In genomic region chr11:76702378-76703128, GRCh38 we compare ENCODE assay signal across 1 cellular context.
A peak's percentile ranks its signal among the peaks of the same experiment; 100 is the strongest.
TF ChIP-seq lines count a peak whose summit lies in the region.

No MANE protein-coding gene starts in this region.

TF ChIP-seq in K562, 482 proteins besides CTCF, POLR2A, EP300 and RAD21 (continued from another document):
- TF ChIP-seq ZNF57 (CRISPR knock-in tag; IDR thresholded peaks at IDR 0.05) (no peak), RCOR1 (IDR thresholded peaks at IDR 0.05; ENCODE audit: borderline replicate concordance in 1 of 2, low read depth in 2 of 2, low read length in 2 of 2) (peak; percentile 82 to 96; a peak in 3 of 4 replicates), ZBED1 (IDR thresholded peaks at IDR 0.05) (peak; percentile 73; the same call in 1 of the 2 replicates), MTA1 (IDR thresholded peaks at IDR 0.05; ENCODE audit: borderline replicate concordance) (peak; percentile 92), JUND (IDR thresholded peaks at IDR 0.05; ENCODE audit: borderline replicate concordance, low read depth, low read length) (peak; percentile 96), JUND (tag; IDR thresholded peaks at IDR 0.05; ENCODE audit: borderline replicate concordance, low read depth, low read length) (peak; percentile 91; the same call in 2 of the 3 replicates), EGR1 (conservative IDR thresholded peaks at IDR 0.05) (peak; percentile 32; the same call in 1 of the 2 replicates), KDM1A (IDR thresholded peaks at IDR 0.05) (peak; percentile 94 to 95), CCNT2 (IDR thresholded peaks at IDR 0.05; ENCODE audit: borderline replicate concordance, extremely low read depth, insufficient read length, low read depth, low read length) (peak; percentile 93), ZNF436 (CRISPR knock-in tag; IDR thresholded peaks at IDR 0.05) (peak; percentile 96), ZNF175 (CRISPR knock-in tag; IDR thresholded peaks at IDR 0.05; ENCODE audit: low read depth) (peak; percentile 32; the same call in 1 of the 2 replicates), HOMEZ (CRISPR knock-in tag; IDR thresholded peaks at IDR 0.05) (no peak), ZNF407 (IDR thresholded peaks at IDR 0.05; ENCODE audit: low read depth) (no peak), GATAD2A (IDR thresholded peaks at IDR 0.05) (peak; percentile 91), ZNF318 (IDR thresholded peaks at IDR 0.05; ENCODE audit: borderline replicate concordance in 1 of 2, low read depth in 1 of 2) (0 out of 4 replicates have a peak, but pooled peaks of 1 of the 2 experiments have one; percentile 33), HINFP (tag; conservative IDR thresholded peaks at IDR 0.05; ENCODE audit: low read depth) (0 out of 2 replicates have a peak, but pooled peaks have one; percentile 73), ZNF274 (IDR thresholded peaks at IDR 0.05; ENCODE audit: borderline replicate concordance, low read depth, low read length) (0 out of 2 replicates have a peak, but pooled peaks have one; percentile 60)
- TF ChIP-seq, protein P1, sequence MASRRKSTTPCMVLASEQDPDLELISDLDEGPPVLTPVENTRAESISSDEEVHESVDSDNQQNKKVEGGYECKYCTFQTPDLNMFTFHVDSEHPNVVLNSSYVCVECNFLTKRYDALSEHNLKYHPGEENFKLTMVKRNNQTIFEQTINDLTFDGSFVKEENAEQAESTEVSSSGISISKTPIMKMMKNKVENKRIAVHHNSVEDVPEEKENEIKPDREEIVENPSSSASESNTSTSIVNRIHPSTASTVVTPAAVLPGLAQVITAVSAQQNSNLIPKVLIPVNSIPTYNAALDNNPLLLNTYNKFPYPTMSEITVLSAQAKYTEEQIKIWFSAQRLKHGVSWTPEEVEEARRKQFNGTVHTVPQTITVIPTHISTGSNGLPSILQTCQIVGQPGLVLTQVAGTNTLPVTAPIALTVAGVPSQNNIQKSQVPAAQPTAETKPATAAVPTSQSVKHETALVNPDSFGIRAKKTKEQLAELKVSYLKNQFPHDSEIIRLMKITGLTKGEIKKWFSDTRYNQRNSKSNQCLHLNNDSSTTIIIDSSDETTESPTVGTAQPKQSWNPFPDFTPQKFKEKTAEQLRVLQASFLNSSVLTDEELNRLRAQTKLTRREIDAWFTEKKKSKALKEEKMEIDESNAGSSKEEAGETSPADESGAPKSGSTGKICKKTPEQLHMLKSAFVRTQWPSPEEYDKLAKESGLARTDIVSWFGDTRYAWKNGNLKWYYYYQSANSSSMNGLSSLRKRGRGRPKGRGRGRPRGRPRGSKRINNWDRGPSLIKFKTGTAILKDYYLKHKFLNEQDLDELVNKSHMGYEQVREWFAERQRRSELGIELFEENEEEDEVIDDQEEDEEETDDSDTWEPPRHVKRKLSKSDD (conservative IDR thresholded peaks at IDR 0.05; ENCODE audit: low read length): no peak
- TF ChIP-seq, protein P2, sequence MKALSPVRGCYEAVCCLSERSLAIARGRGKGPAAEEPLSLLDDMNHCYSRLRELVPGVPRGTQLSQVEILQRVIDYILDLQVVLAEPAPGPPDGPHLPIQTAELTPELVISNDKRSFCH (CRISPR knock-in tag; IDR thresholded peaks at IDR 0.05): no peak
- TF ChIP-seq, protein P2 (tag; IDR thresholded peaks at IDR 0.05): peak; percentile 73
